ENCODE assay signal across 1 cellular context in the genomic region with DNA sequence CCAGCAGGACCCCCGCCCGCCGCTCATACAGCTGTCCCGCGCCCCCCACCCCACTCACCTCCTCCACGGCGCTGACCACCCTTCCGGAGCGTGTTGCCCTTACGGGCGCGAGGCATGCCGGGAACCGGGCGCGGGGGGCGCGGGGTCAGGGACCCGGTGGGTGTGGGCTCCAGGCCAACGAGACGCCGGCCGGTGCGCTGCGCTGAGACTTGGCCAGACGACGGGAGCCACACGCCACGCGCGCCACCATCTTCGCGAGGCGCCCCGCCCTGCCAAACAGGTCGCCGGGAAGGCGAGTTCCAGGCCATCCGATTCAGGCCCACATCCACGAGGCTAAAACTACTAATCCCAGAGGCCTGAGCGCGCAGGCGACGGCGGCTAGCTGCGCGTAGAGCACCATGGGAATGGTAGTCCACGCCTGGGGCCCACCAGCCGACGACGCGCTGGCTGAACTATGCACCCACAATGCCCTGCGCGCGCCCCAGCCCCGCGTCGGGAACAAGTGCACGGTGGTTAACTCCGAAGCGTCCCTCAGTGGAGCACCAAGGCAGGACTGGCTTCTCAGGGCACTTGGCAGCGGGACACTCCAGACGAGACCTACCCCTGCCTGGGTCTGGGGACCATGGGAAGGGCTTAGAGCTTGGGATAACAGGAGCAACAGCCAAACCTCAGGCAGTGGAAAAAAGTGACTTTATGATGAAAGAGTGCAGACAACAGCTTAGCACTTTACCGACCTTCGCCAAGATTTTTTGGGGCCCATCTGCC.
TF ChIP-seq lines count a peak whose summit lies in the region.

A gene with protein sequence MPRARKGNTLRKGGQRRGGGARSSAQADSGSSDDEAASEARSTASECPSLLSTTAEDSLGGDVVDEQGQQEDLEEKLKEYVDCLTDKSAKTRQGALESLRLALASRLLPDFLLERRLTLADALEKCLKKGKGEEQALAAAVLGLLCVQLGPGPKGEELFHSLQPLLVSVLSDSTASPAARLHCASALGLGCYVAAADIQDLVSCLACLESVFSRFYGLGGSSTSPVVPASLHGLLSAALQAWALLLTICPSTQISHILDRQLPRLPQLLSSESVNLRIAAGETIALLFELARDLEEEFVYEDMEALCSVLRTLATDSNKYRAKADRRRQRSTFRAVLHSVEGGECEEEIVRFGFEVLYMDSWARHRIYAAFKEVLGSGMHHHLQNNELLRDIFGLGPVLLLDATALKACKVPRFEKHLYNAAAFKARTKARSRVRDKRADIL (minus strand): TSS at position 271 of the 765 bp plus-strand sequence. CDS start 155 bp downstream, at position 116.

TF ChIP-seq in HepG2, 621 proteins besides CTCF, POLR2A, EP300 and RAD21 (continued from another document and continues in another):
- TF ChIP-seq, protein P1, sequence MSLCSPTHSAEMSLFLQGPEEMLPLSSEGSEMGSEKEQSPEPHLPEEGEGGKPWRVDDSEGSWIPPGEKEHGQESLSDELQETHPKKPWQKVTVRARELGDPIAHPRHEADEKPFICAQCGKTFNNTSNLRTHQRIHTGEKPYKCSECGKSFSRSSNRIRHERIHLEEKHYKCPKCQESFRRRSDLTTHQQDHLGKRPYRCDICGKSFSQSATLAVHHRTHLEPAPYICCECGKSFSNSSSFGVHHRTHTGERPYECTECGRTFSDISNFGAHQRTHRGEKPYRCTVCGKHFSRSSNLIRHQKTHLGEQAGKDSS (CRISPR knock-in tag; IDR thresholded peaks at IDR 0.05; ENCODE audit: borderline replicate concordance, low read depth) = peak; percentile 50; the same call in 1 of the 2 replicates
- TF ChIP-seq, protein P2, sequence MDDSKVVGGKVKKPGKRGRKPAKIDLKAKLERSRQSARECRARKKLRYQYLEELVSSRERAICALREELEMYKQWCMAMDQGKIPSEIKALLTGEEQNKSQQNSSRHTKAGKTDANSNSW (CRISPR knock-in tag; IDR thresholded peaks at IDR 0.05; ENCODE audit: borderline replicate concordance) = peak; percentile 0; the same call in 1 of the 2 replicates
- TF ChIP-seq ATF1 (CRISPR knock-in tag; IDR thresholded peaks at IDR 0.05) = peak; percentile 90
- TF ChIP-seq CENPT (CRISPR knock-in tag; IDR thresholded peaks at IDR 0.05; ENCODE audit: low read depth) = no peak
- TF ChIP-seq, protein P3, sequence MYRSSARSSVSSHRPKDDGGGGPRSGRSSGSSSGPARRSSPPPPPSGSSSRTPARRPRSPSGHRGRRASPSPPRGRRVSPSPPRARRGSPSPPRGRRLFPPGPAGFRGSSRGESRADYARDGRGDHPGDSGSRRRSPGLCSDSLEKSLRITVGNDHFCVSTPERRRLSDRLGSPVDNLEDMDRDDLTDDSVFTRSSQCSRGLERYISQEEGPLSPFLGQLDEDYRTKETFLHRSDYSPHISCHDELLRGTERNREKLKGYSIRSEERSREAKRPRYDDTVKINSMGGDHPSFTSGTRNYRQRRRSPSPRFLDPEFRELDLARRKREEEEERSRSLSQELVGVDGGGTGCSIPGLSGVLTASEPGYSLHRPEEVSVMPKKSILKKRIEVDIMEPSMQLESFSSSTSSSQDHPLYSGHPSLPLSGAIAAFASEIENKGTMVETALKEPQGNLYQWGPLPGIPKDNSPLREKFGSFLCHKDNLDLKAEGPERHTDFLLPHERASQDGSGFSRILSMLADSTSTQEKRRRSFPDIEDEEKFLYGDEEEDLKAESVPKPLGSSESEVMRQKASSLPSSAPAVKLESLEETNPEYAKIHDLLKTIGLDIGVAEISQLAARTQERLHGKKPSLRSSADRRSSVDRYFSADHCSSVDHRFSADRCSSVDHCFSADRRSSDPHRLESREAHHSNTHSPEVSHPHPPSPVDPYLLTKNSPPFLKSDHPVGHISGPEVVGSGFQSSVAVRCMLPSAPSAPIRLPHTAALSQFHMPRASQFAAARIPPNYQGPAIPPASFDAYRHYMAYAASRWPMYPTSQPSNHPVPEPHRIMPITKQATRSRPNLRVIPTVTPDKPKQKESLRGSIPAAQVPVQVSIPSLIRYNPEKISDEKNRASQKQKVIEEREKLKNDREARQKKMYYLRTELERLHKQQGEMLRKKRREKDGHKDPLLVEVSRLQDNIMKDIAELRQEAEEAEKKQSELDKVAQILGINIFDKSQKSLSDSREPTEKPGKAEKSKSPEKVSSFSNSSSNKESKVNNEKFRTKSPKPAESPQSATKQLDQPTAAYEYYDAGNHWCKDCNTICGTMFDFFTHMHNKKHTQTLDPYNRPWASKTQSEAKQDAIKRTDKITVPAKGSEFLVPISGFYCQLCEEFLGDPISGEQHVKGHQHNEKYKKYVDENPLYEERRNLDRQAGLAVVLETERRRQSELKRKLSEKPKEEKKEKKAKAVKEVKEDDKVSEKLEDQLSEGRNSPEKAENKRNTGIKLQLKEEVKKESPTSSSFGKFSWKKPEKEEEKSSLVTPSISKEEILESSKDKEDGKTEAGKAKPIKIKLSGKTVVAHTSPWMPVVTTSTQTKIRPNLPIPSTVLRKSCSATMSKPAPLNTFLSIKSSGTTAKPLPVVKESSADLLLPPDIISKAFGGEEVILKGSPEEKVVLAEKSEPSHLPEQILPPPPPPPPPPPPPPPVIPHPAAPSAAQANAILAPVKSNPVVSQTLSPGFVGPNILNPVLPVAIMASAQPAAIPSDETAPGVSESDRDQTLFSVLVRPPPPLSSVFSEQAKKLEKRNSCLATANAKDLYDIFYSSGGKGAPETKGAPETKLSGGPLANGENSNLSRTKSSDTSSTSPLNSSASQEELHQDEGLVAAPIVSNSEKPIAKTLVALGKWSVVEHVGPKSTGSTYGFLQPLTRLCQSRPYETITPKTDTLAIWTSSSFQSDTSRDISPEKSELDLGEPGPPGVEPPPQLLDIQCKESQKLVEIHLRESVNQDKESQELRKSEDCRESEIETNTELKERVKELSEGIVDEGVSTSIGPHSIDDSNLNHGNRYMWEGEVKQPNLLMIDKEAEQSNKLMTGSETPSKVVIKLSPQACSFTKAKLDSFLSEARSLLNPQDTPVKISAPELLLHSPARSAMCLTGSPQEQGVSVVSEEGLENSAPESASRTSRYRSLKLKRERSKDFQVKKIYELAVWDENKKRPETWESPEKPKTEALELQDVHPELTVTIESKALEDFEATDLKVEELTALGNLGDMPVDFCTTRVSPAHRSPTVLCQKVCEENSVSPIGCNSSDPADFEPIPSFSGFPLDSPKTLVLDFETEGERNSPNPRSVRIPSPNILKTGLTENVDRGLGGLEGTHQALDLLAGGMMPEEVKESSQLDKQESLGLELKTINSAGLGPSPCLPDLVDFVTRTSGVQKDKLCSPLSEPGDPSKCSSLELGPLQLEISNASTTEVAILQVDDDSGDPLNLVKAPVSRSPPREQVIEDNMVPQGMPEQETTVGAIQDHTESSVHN (CRISPR knock-in tag; IDR thresholded peaks at IDR 0.05) = no peak
- TF ChIP-seq EED (CRISPR knock-in tag; IDR thresholded peaks at IDR 0.05) = peak; percentile 29; the same call in 1 of the 2 replicates
- TF ChIP-seq, protein P4, sequence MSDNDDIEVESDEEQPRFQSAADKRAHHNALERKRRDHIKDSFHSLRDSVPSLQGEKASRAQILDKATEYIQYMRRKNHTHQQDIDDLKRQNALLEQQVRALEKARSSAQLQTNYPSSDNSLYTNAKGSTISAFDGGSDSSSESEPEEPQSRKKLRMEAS (IDR thresholded peaks at IDR 0.05) = peak; percentile 76
- TF ChIP-seq, protein P5, sequence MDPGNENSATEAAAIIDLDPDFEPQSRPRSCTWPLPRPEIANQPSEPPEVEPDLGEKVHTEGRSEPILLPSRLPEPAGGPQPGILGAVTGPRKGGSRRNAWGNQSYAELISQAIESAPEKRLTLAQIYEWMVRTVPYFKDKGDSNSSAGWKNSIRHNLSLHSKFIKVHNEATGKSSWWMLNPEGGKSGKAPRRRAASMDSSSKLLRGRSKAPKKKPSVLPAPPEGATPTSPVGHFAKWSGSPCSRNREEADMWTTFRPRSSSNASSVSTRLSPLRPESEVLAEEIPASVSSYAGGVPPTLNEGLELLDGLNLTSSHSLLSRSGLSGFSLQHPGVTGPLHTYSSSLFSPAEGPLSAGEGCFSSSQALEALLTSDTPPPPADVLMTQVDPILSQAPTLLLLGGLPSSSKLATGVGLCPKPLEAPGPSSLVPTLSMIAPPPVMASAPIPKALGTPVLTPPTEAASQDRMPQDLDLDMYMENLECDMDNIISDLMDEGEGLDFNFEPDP (CRISPR knock-in tag; conservative IDR thresholded peaks at IDR 0.05) = no peak
- no peak for TF ChIP-seq RBAK (CRISPR knock-in tag; IDR thresholded peaks at IDR 0.05)
- peak; percentile 28; the same call in 1 of the 2 replicates for TF ChIP-seq ZNF607 (CRISPR knock-in tag; IDR thresholded peaks at IDR 0.05; ENCODE audit: borderline replicate concordance)
- no peak for TF ChIP-seq SATB2 (CRISPR knock-in tag; IDR thresholded peaks at IDR 0.05)
- TF ChIP-seq PHF20 (CRISPR knock-in tag; IDR thresholded peaks at IDR 0.05) = peak; percentile 77
- no peak for TF ChIP-seq HOXA5 (CRISPR knock-in tag; IDR thresholded peaks at IDR 0.05)
- TF ChIP-seq ZNF350 (CRISPR knock-in tag; IDR thresholded peaks at IDR 0.05; ENCODE audit: borderline replicate concordance, low read depth) = peak; percentile 74; the same call in 1 of the 2 replicates
- TF ChIP-seq ZNF329 (CRISPR knock-in tag; IDR thresholded peaks at IDR 0.05; ENCODE audit: low read depth) = no peak
- TF ChIP-seq GTF2F1 (IDR thresholded peaks at IDR 0.05; ENCODE audit: low read length) = no peak
- no peak for TF ChIP-seq ZNF792 (CRISPR knock-in tag; IDR thresholded peaks at IDR 0.05)
- TF ChIP-seq HNF4A (CRISPR knock-in tag; IDR thresholded peaks at IDR 0.05) = no peak
- peak; percentile 76 for TF ChIP-seq ZNF891 (CRISPR knock-in tag; IDR thresholded peaks at IDR 0.05)
- no peak for TF ChIP-seq TMF1 (CRISPR knock-in tag; IDR thresholded peaks at IDR 0.05; ENCODE audit: low read depth)
- no peak for TF ChIP-seq ZNF577 (CRISPR knock-in tag; IDR thresholded peaks at IDR 0.05; ENCODE audit: borderline replicate concordance, low read depth)
- TF ChIP-seq CC2D1A (CRISPR knock-in tag; IDR thresholded peaks at IDR 0.05) = no peak
- no peak for TF ChIP-seq KMT2B (CRISPR knock-in tag; IDR thresholded peaks at IDR 0.05)
- TF ChIP-seq, protein P6, sequence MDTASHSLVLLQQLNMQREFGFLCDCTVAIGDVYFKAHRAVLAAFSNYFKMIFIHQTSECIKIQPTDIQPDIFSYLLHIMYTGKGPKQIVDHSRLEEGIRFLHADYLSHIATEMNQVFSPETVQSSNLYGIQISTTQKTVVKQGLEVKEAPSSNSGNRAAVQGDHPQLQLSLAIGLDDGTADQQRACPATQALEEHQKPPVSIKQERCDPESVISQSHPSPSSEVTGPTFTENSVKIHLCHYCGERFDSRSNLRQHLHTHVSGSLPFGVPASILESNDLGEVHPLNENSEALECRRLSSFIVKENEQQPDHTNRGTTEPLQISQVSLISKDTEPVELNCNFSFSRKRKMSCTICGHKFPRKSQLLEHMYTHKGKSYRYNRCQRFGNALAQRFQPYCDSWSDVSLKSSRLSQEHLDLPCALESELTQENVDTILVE (CRISPR knock-in tag; IDR thresholded peaks at IDR 0.05) = peak; percentile 32; the same call in 1 of the 2 replicates
- TF ChIP-seq ADNP (CRISPR knock-in tag; IDR thresholded peaks at IDR 0.05) = no peak
- TF ChIP-seq, protein P7, sequence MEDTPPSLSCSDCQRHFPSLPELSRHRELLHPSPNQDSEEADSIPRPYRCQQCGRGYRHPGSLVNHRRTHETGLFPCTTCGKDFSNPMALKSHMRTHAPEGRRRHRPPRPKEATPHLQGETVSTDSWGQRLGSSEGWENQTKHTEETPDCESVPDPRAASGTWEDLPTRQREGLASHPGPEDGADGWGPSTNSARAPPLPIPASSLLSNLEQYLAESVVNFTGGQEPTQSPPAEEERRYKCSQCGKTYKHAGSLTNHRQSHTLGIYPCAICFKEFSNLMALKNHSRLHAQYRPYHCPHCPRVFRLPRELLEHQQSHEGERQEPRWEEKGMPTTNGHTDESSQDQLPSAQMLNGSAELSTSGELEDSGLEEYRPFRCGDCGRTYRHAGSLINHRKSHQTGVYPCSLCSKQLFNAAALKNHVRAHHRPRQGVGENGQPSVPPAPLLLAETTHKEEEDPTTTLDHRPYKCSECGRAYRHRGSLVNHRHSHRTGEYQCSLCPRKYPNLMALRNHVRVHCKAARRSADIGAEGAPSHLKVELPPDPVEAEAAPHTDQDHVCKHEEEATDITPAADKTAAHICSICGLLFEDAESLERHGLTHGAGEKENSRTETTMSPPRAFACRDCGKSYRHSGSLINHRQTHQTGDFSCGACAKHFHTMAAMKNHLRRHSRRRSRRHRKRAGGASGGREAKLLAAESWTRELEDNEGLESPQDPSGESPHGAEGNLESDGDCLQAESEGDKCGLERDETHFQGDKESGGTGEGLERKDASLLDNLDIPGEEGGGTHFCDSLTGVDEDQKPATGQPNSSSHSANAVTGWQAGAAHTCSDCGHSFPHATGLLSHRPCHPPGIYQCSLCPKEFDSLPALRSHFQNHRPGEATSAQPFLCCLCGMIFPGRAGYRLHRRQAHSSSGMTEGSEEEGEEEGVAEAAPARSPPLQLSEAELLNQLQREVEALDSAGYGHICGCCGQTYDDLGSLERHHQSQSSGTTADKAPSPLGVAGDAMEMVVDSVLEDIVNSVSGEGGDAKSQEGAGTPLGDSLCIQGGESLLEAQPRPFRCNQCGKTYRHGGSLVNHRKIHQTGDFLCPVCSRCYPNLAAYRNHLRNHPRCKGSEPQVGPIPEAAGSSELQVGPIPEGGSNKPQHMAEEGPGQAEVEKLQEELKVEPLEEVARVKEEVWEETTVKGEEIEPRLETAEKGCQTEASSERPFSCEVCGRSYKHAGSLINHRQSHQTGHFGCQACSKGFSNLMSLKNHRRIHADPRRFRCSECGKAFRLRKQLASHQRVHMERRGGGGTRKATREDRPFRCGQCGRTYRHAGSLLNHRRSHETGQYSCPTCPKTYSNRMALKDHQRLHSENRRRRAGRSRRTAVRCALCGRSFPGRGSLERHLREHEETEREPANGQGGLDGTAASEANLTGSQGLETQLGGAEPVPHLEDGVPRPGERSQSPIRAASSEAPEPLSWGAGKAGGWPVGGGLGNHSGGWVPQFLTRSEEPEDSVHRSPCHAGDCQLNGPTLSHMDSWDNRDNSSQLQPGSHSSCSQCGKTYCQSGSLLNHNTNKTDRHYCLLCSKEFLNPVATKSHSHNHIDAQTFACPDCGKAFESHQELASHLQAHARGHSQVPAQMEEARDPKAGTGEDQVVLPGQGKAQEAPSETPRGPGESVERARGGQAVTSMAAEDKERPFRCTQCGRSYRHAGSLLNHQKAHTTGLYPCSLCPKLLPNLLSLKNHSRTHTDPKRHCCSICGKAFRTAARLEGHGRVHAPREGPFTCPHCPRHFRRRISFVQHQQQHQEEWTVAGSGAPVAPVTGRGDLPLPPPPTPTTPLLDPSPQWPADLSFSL (CRISPR knock-in tag; IDR thresholded peaks at IDR 0.05) = no peak
- peak; percentile 47; the same call in 1 of the 2 replicates for TF ChIP-seq ZBTB7B (CRISPR knock-in tag; IDR thresholded peaks at IDR 0.05)
- TF ChIP-seq, protein P8, sequence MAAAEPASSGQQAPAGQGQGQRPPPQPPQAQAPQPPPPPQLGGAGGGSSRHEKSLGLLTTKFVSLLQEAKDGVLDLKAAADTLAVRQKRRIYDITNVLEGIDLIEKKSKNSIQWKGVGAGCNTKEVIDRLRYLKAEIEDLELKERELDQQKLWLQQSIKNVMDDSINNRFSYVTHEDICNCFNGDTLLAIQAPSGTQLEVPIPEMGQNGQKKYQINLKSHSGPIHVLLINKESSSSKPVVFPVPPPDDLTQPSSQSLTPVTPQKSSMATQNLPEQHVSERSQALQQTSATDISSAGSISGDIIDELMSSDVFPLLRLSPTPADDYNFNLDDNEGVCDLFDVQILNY (CRISPR knock-in tag; conservative IDR thresholded peaks at IDR 0.05) = peak; percentile 62; the same call in 1 of the 2 replicates
- TF ChIP-seq GFI1 (CRISPR knock-in tag; IDR thresholded peaks at IDR 0.05; ENCODE audit: borderline replicate concordance) = no peak
